ENCODE assay signal across 11 cellular contexts in genomic region chr2:85545780-85546240, GRCh38. TPM values are rescaled to one million over a fixed set of nuclear protein-coding genes. Genes with fewer than 3 reads are reported as not detected.
DNase-seq lines count a peak whose midpoint lies in the region; ATAC-seq, FAIRE-seq and TF ChIP-seq lines count a peak whose summit lies in the region.
"Had no signal": no experiment of that assay in that cellular context is flagged by ENCODE, and none has a peak within 500 bp of the region (broad histone marks: within the 10 kb centered on the region; RNA-seq: fewer than 3 reads in every experiment).

No MANE protein-coding gene starts in this region.

- RAD21 ChIA-PET in GM12878 (lab: Charles Lee; ENCODE audit: unreplicated experiment), result interaction anchor here (1.2 to 1.6 kb wide), 2 partner anchors 15 to 126 kb away, joined by 4 to 5 read pairs; partner anchors contain the start of gene GGCX

- H3K79me2 ChIP-seq in Loucy (ENCODE audit: insufficient read depth, low read length) (peaks cover 41% of the 10 kb centered on the region), GM12878 (ENCODE audit: control insufficient read depth, insufficient read depth, low read length) (peaks cover 21% of the 10 kb centered on the region)

- ATAC-seq in activated CD4-positive, CD25-positive, alpha-beta regulatory T cell treated with anti-CD3 and anti-CD28 coated beads, Interleukin-2, amount 50 U/mL, for 24 hours, result peak; percentile 1 to 10
- ATAC-seq in GM12878, result no peak; the same call in 1 of the 3 replicates
- no peak for ATAC-seq in GM18873 (IDR thresholded peaks at IDR 0.05; ENCODE audit: low FRiP score, unreplicated experiment)

- H3K9me3 ChIP-seq in Loucy (ENCODE audit: insufficient read depth, low read depth, low read length), result no peaks in the 10 kb centered on the region
- H3K9me3 ChIP-seq in GM12878 (replicated peaks; ENCODE audit: control insufficient read depth, insufficient read depth, low read length), result no peaks in the 10 kb centered on the region
- H3K9me3 ChIP-seq in neutrophil, result no peaks in the 10 kb centered on the region
- H3K9me3 ChIP-seq in adrenal gland (replicated peaks in 1 of 3), result no peaks in the 10 kb centered on the region

- in situ Hi-C loops in GM12878 (cut with MboI), result no loop called here

- no peak overlapping the region for H3K4me3 ChIP-seq in Loucy (ENCODE audit: low read length, poor library complexity, severe bottlenecking)
- no peak overlapping the region for H3K4me3 ChIP-seq in GM12878
- H3K4me3 ChIP-seq in neutrophil (ENCODE audit: low read depth in 1 of 2, low read length in 1 of 2), result no peak overlapping the region
- no peak overlapping the region for H3K4me3 ChIP-seq in adrenal gland

- POLR2A ChIA-PET in GM12878 (lab: Charles Lee), result interaction anchor here (0.7 to 1.7 kb wide), 4 partner anchors 9 to 218 kb away, joined by 3 to 4 read pairs (median 4); partner anchors contain the start of genes GGCX and TGOLN2

- H3K4me1 ChIP-seq in Loucy (ENCODE audit: insufficient read depth, low read length, poor library complexity, severe bottlenecking) (peaks cover 29% of the 10 kb centered on the region), GM12878 (ENCODE audit: control insufficient read depth, insufficient read depth, low read length) (no peaks in the 10 kb centered on the region), neutrophil (ENCODE audit: control insufficient read depth in 1 of 2, insufficient read depth in 1 of 2, low read depth in 1 of 2, low read length in 1 of 2) (peaks cover 25 to 29% of the 10 kb centered on the region in 2 experiments), adrenal gland (replicated peaks in 1 of 2) (peaks cover 9 to 53% of the 10 kb centered on the region in 2 donors)

- H3K9ac ChIP-seq in Loucy (ENCODE audit: low read depth, low read length, poor library complexity, severe bottlenecking) (no peak overlapping the region), GM12878 (ENCODE audit: control insufficient read depth, insufficient read depth, low read length) (no peak overlapping the region)

- WGBS in GM12878 (ENCODE audit: insufficient coverage, insufficient replicate concordance, low lambda C conversion rate, missing lambda C conversion rate), result 62% methylated on average over 5 of the region's 5 CpGs
- 82 to 93% (median 92%) methylated on average over 5 of the region's 5 CpGs for WGBS in adrenal gland, 4 donors

- no peaks in the 10 kb centered on the region for H3K9me2 ChIP-seq in Loucy (replicated peaks; ENCODE audit: low read depth, low read length)

- FAIRE-seq in GM12878 (lab: Jason Lieb, UNC) (no peak), GM12892 (lab: Jason Lieb, UNC) (no peak)
- FAIRE-seq: endometrium had no signal

- no peak for TF ChIP-seq EP300 in GM12878 (IDR thresholded peaks at IDR 0.05; ENCODE audit: borderline replicate concordance in 1 of 2, control insufficient read depth in 1 of 2, low read depth in 2 of 2, low read length in 2 of 2)

- TF ChIP-seq RAD21 in GM12878 (IDR thresholded peaks at IDR 0.05; ENCODE audit: insufficient read depth, low read depth, low read length), result no peak

- H3K36me3 ChIP-seq in Loucy (ENCODE audit: insufficient read depth, low read length) (peaks cover 71% of the 10 kb centered on the region), GM12878 (ENCODE audit: control insufficient read depth in 2 of 2, insufficient read depth in 2 of 2, low read length in 1 of 2) (peaks cover 6 to 25% of the 10 kb centered on the region in 2 experiments), neutrophil (peaks cover 61% of the 10 kb centered on the region), adrenal gland (replicated peaks in 1 of 2) (peaks cover 0 to 68% of the 10 kb centered on the region in 2 donors)

- no peak overlapping the region for H3K27ac ChIP-seq in GM12878 (ENCODE audit: control insufficient read depth, insufficient read depth)
- H3K27ac ChIP-seq in neutrophil, result peak overlapping the region; percentile 28
- H3K27ac ChIP-seq in adrenal gland, result peak overlapping the region in 1 of 5 donors; percentile 1

- H2AFZ ChIP-seq in Loucy (ENCODE audit: low read length) (no peak overlapping the region), GM12878 (ENCODE audit: control insufficient read depth, low read depth, low read length) (no peak overlapping the region)

- SMC1A ChIA-PET in GM12878 (lab: Charles Lee; ENCODE audit: uncharacterized antibody, unreplicated experiment), result interaction anchor here (0.9 to 1.2 kb wide), 3 partner anchors 124 to 175 kb away, joined by 4 to 6 read pairs (median 6); no protein-coding TSS in a partner anchor

- H4K20me1 ChIP-seq in Loucy (ENCODE audit: insufficient read depth, low read length, poor library complexity, severe bottlenecking) (peaks cover 57% of the 10 kb centered on the region), GM12878 (ENCODE audit: control insufficient read depth, insufficient read depth) (no peaks in the 10 kb centered on the region)

- H3K27me3 ChIP-seq in Loucy (ENCODE audit: insufficient read depth, low read length, poor library complexity, severe bottlenecking), result no peaks in the 10 kb centered on the region
- no peaks in the 10 kb centered on the region for H3K27me3 ChIP-seq in GM12878 (replicated peaks in 1 of 2; ENCODE audit: control insufficient read depth in 2 of 2, insufficient read depth in 2 of 2, low read length in 1 of 2)
- H3K27me3 ChIP-seq in neutrophil, result no peaks in the 10 kb centered on the region
- H3K27me3 ChIP-seq in adrenal gland, result no peaks in the 10 kb centered on the region

- no peak for DNase-seq in activated CD4-positive, CD25-positive, alpha-beta regulatory T cell (lab: John Stamatoyannopoulos, UW)
- DNase-seq in GM12878 (ENCODE audit: low read depth, low spot score), result no peak
- DNase-seq in GM12892 (ENCODE audit: insufficient read length), result no peak
- DNase-seq in adrenal gland, result no peak
- DNase-seq: hypothalamus, nucleus accumbens had no signal

- intact Hi-C loops in GM12878 (cut with micrococcal nuclease; ENCODE audit: unreplicated experiment), result no loop called here
- intact Hi-C loops in adrenal gland (cut with DNase I), result no loop called here

- peak overlapping the region; percentile 14 for H3K4me2 ChIP-seq in Loucy (ENCODE audit: low read depth, low read length, poor library complexity, severe bottlenecking)
- no peak overlapping the region for H3K4me2 ChIP-seq in GM12878 (ENCODE audit: control insufficient read depth, insufficient read depth)

- TF ChIP-seq POLR2A in GM12878 (IDR thresholded peaks at IDR 0.05; ENCODE audit: low read depth, low read length) (no peak), GM12892 (IDR thresholded peaks at IDR 0.05; ENCODE audit: low read depth, low read length) (no peak), adrenal gland (IDR thresholded peaks at IDR 0.05) (no peak)

- CTCF ChIA-PET in GM12878 (lab: Yijun Ruan, JAX), result interaction anchor here (0.8 to 2.0 kb wide), 5 partner anchors 10 to 154 kb away, joined by 3 to 19 read pairs (median 5); partner anchors contain the start of gene SH2D6

- no TSS peak for BruUV-seq in GM12878 (replicated peaks; lab: Mats Ljungman, UMichigan)

- peaks cover 35% of the 10 kb centered on the region for H3F3A ChIP-seq in Loucy (ENCODE audit: low read depth)

- no peak for TF ChIP-seq CTCF in Loucy (conservative IDR thresholded peaks at IDR 0.05; ENCODE audit: low read length)
- no peak for TF ChIP-seq CTCF in GM12878 (IDR thresholded peaks at IDR 0.05 in 2 of 3, conservative IDR thresholded peaks at IDR 0.05 in 1 of 3; ENCODE audit: control insufficient read depth in 2 of 3, extremely low read depth in 1 of 3, insufficient read depth in 1 of 3, low read depth in 3 of 3, low read length in 3 of 3)
- TF ChIP-seq CTCF in neutrophil (IDR thresholded peaks at IDR 0.05), result no peak
- TF ChIP-seq CTCF in adrenal gland (IDR thresholded peaks at IDR 0.05), result no peak

RNA-seq across cellular contexts. Expression of gene MAT2A, which starts 6.8 kb away (rescaled TPM):
- 493 and 530 TPM in 2 replicates for total RNA-seq in GM12878 (2013; cell fraction: nucleolus; rRNA removed)
- 183 TPM in 2 replicates for total RNA-seq in GM12878 (2014; rRNA removed)
- total RNA-seq in GM12878 (2014; rRNA removed; fragmentation: Illumina TruSeq; extraction: Trizol), result 125 and 133 TPM in 2 replicates
- total RNA-seq in GM12878 (2021), result 255 and 286 TPM in 2 replicates
- 181 TPM for polyA plus RNA-seq in GM12878 (2011; ENCODE audit: low read depth)
- 408 and 460 TPM in 2 replicates for polyA plus RNA-seq in GM12878 (2011; rRNA removed)
- polyA plus RNA-seq in GM12878 (2011; cell fraction: cytosol; rRNA removed), result 191 and 198 TPM in 2 replicates
- polyA plus RNA-seq in GM12878 (2011; cell fraction: nucleus; rRNA removed), result 1,098 and 1,398 TPM in 2 replicates
- 173 and 216 TPM in 2 replicates for polyA plus RNA-seq in GM12878 (2012)
- 293 and 364 TPM in 2 replicates for polyA plus RNA-seq in GM12878 (2014; fragmentation: Illumina TruSeq; extraction: Trizol)
- polyA plus RNA-seq in GM12878 (2014; fragmentation: Nextera tagmentation; extraction: Ambion mirVana), result 100 to 1,000 TPM in 1 of 2 experiments, 10 to 100 TPM in 1; 97.6 to 127 TPM
- 329 and 359 TPM in 2 replicates for polyA plus RNA-seq in GM12878 (2014; rRNA removed)
- 100 to 1,000 TPM; 312 to 333 TPM for polyA plus RNA-seq in GM12878 (2016; fragmentation: Nextera tagmentation; extraction: Ambion mirVana)
- polyA minus RNA-seq in GM12878 (2011; rRNA and poly(A)+ RNA removed), result 278 and 391 TPM in 2 replicates
- 148 and 153 TPM in 2 replicates for polyA minus RNA-seq in GM12878 (2011; cell fraction: cytosol; rRNA and poly(A)+ RNA removed)
- 454 and 629 TPM in 2 replicates for polyA minus RNA-seq in GM12878 (2011; cell fraction: nucleus; rRNA and poly(A)+ RNA removed)
- polyA plus RNA-seq in GM12892 (2012; ENCODE audit: missing spikeins), result 211 TPM
- total RNA-seq in adrenal gland, result 100 to 1,000 TPM in 6 of 8 donors, 10 to 100 TPM in 2; 87.3 to 429 (median 180) TPM
- 100 to 1,000 TPM in 1 of 3 donors, 10 to 100 TPM in 2; 41.1 to 237 (median 75.9) TPM for polyA plus RNA-seq in adrenal gland

RNA-seq across cellular contexts. Expression of gene GGCX, which starts 15.5 kb away (rescaled TPM):
- 42.9 and 48.5 TPM in 2 replicates for total RNA-seq in GM12878 (2013; cell fraction: nucleolus; rRNA removed)
- total RNA-seq in GM12878 (2014; rRNA removed) (22.2 and 23.6 TPM in 2 replicates), GM12878 (2014; rRNA removed; fragmentation: Illumina TruSeq; extraction: Trizol) (18.5 and 20.8 TPM in 2 replicates), GM12878 (2021) (22.9 and 24.6 TPM in 2 replicates), adrenal gland (10 to 100 TPM; 24.8 to 85.2 (median 51.1) TPM)
- 14.0 TPM for polyA plus RNA-seq in GM12878 (2011; ENCODE audit: low read depth)
- polyA plus RNA-seq in GM12878 (2011; rRNA removed) (20.5 and 26.1 TPM in 2 replicates), GM12878 (2014; fragmentation: Illumina TruSeq; extraction: Trizol) (18.1 and 22.5 TPM in 2 replicates), GM12878 (2014; fragmentation: Nextera tagmentation; extraction: Ambion mirVana) (10 to 100 TPM; 46.6 to 52.7 TPM), GM12878 (2014; rRNA removed) (27.0 and 37.6 TPM in 2 replicates), GM12878 (2016; fragmentation: Nextera tagmentation; extraction: Ambion mirVana) (10 to 100 TPM; 25.4 to 30.3 TPM), adrenal gland (10 to 100 TPM; 14.9 to 28.4 (median 19.2) TPM)
- polyA plus RNA-seq in GM12878 (2011; cell fraction: cytosol; rRNA removed), result 31.8 and 34.8 TPM in 2 replicates
- polyA plus RNA-seq in GM12878 (2011; cell fraction: nucleus; rRNA removed), result 31.5 and 36.5 TPM in 2 replicates
- polyA plus RNA-seq in GM12878 (2012), result 16.8 and 18.2 TPM in 2 replicates
- polyA minus RNA-seq in GM12878 (2011; rRNA and poly(A)+ RNA removed), result 23.8 and 26.3 TPM in 2 replicates
- 4.2 and 5.5 TPM in 2 replicates for polyA minus RNA-seq in GM12878 (2011; cell fraction: cytosol; rRNA and poly(A)+ RNA removed)
- polyA minus RNA-seq in GM12878 (2011; cell fraction: nucleus; rRNA and poly(A)+ RNA removed), result 30.6 and 37.6 TPM in 2 replicates
- 15.3 TPM for polyA plus RNA-seq in GM12892 (2012; ENCODE audit: missing spikeins)

RNA-seq across cellular contexts. Expression of gene VAMP8, which starts 31.6 kb away (rescaled TPM):
- total RNA-seq in GM12878 (2013; cell fraction: nucleolus; rRNA removed), result 10.0 and 11.3 TPM in 2 replicates
- total RNA-seq in GM12878 (2014; rRNA removed) (148 and 159 TPM in 2 replicates), GM12878 (2014; rRNA removed; fragmentation: Illumina TruSeq; extraction: Trizol) (89.5 and 93.6 TPM in 2 replicates), GM12878 (2021) (135 and 141 TPM in 2 replicates), adrenal gland (10 to 100 TPM in 7 of 8 donors, 1 to 10 TPM in 1; 8.3 to 68.9 (median 46.1) TPM)
- polyA plus RNA-seq in GM12878 (2011; ENCODE audit: low read depth), result 198 TPM
- polyA plus RNA-seq in GM12878 (2011; rRNA removed) (266 and 269 TPM in 2 replicates), GM12878 (2014; fragmentation: Illumina TruSeq; extraction: Trizol) (266 and 296 TPM in 2 replicates), GM12878 (2014; fragmentation: Nextera tagmentation; extraction: Ambion mirVana) (100 to 1,000 TPM; 544 to 744 TPM), GM12878 (2014; rRNA removed) (184 and 193 TPM in 2 replicates), GM12878 (2016; fragmentation: Nextera tagmentation; extraction: Ambion mirVana) (100 to 1,000 TPM; 210 to 223 TPM), adrenal gland (100 to 1,000 TPM in 1 of 3 donors, 10 to 100 TPM in 2; 47.2 to 108 (median 51.5) TPM)
- 215 and 276 TPM in 2 replicates for polyA plus RNA-seq in GM12878 (2011; cell fraction: cytosol; rRNA removed)
- 114 and 161 TPM in 2 replicates for polyA plus RNA-seq in GM12878 (2011; cell fraction: nucleus; rRNA removed)
- polyA plus RNA-seq in GM12878 (2012), result 106 and 136 TPM in 2 replicates
- polyA minus RNA-seq in GM12878 (2011; rRNA and poly(A)+ RNA removed), result 72.3 and 75.0 TPM in 2 replicates
- 9.9 and 19.6 TPM in 2 replicates for polyA minus RNA-seq in GM12878 (2011; cell fraction: cytosol; rRNA and poly(A)+ RNA removed)
- polyA minus RNA-seq in GM12878 (2011; cell fraction: nucleus; rRNA and poly(A)+ RNA removed), result 19.1 and 20.6 TPM in 2 replicates
- polyA plus RNA-seq in GM12892 (2012; ENCODE audit: missing spikeins), result 153 TPM

RNA-seq across cellular contexts. Expression of gene VAMP5, which starts 38.4 kb away (rescaled TPM):
- not detected in 2 replicates for total RNA-seq in GM12878 (2013; cell fraction: nucleolus; rRNA removed)
- total RNA-seq in GM12878 (2014; rRNA removed), result 17.7 and 19.3 TPM in 2 replicates
- total RNA-seq in GM12878 (2014; rRNA removed; fragmentation: Illumina TruSeq; extraction: Trizol), result 6.7 and 7.4 TPM in 2 replicates
- 21.8 and 24.5 TPM in 2 replicates for total RNA-seq in GM12878 (2021)
- 48.6 TPM for polyA plus RNA-seq in GM12878 (2011; ENCODE audit: low read depth)
- 1.4 and 3.8 TPM in 2 replicates for polyA plus RNA-seq in GM12878 (2011; rRNA removed)
- 5.0 and 5.5 TPM in 2 replicates for polyA plus RNA-seq in GM12878 (2011; cell fraction: cytosol; rRNA removed)
- polyA plus RNA-seq in GM12878 (2011; cell fraction: nucleus; rRNA removed), result 7.6 TPM in 2 replicates
- 49.1 and 56.1 TPM in 2 replicates for polyA plus RNA-seq in GM12878 (2012)
- polyA plus RNA-seq in GM12878 (2014; fragmentation: Illumina TruSeq; extraction: Trizol), result 11.0 and 22.0 TPM in 2 replicates
- polyA plus RNA-seq in GM12878 (2014; fragmentation: Nextera tagmentation; extraction: Ambion mirVana), result 10 to 100 TPM; 37.1 to 52.7 TPM
- polyA plus RNA-seq in GM12878 (2014; rRNA removed), result 31.3 and 38.3 TPM in 2 replicates
- 10 to 100 TPM; 23.8 to 28.0 TPM for polyA plus RNA-seq in GM12878 (2016; fragmentation: Nextera tagmentation; extraction: Ambion mirVana)
- polyA minus RNA-seq in GM12878 (2011; rRNA and poly(A)+ RNA removed), result 1.7 and 1.8 TPM in 2 replicates
- not detected in 2 replicates for polyA minus RNA-seq in GM12878 (2011; cell fraction: cytosol; rRNA and poly(A)+ RNA removed)
- polyA minus RNA-seq in GM12878 (2011; cell fraction: nucleus; rRNA and poly(A)+ RNA removed), result 0.60 TPM in 1 of 2 replicates, not detected in the other
- polyA plus RNA-seq in GM12892 (2012; ENCODE audit: missing spikeins), result 56.4 TPM
- total RNA-seq in adrenal gland, result 100 to 1,000 TPM in 2 of 8 donors, 10 to 100 TPM in 6; 34.1 to 122 (median 78.3) TPM
- polyA plus RNA-seq in adrenal gland, result 100 to 1,000 TPM in 2 of 3 donors, 10 to 100 TPM in 1; 37.7 to 130 (median 118) TPM

RNA-seq across cellular contexts. Expression of gene RNF181, which starts 49.7 kb away (rescaled TPM):
- total RNA-seq in GM12878 (2013; cell fraction: nucleolus; rRNA removed), result 54.5 and 56.8 TPM in 2 replicates
- total RNA-seq in GM12878 (2014; rRNA removed) (191 and 198 TPM in 2 replicates), GM12878 (2014; rRNA removed; fragmentation: Illumina TruSeq; extraction: Trizol) (141 TPM in 2 replicates), GM12878 (2021) (89.7 and 101 TPM in 2 replicates), adrenal gland (100 to 1,000 TPM in 7 of 8 donors, 10 to 100 TPM in 1; 93.8 to 199 (median 172) TPM)
- 339 TPM for polyA plus RNA-seq in GM12878 (2011; ENCODE audit: low read depth)
- polyA plus RNA-seq in GM12878 (2011; rRNA removed) (264 and 409 TPM in 2 replicates), GM12878 (2014; fragmentation: Illumina TruSeq; extraction: Trizol) (145 and 196 TPM in 2 replicates), GM12878 (2014; fragmentation: Nextera tagmentation; extraction: Ambion mirVana) (100 to 1,000 TPM; 354 to 368 TPM), GM12878 (2014; rRNA removed) (219 and 235 TPM in 2 replicates), GM12878 (2016; fragmentation: Nextera tagmentation; extraction: Ambion mirVana) (100 to 1,000 TPM; 207 to 235 TPM), adrenal gland (100 to 1,000 TPM; 130 to 295 (median 214) TPM)
- polyA plus RNA-seq in GM12878 (2011; cell fraction: cytosol; rRNA removed), result 465 and 580 TPM in 2 replicates
- 231 and 428 TPM in 2 replicates for polyA plus RNA-seq in GM12878 (2011; cell fraction: nucleus; rRNA removed)
- polyA plus RNA-seq in GM12878 (2012), result 222 and 245 TPM in 2 replicates
- 149 and 194 TPM in 2 replicates for polyA minus RNA-seq in GM12878 (2011; rRNA and poly(A)+ RNA removed)
- 33.7 and 36.6 TPM in 2 replicates for polyA minus RNA-seq in GM12878 (2011; cell fraction: cytosol; rRNA and poly(A)+ RNA removed)
- polyA minus RNA-seq in GM12878 (2011; cell fraction: nucleus; rRNA and poly(A)+ RNA removed), result 64.7 and 71.0 TPM in 2 replicates
- polyA plus RNA-seq in GM12892 (2012; ENCODE audit: missing spikeins), result 252 TPM

Comparison
In these comparisons a context has a peak if more than half of its experiments do, and no peak if none do; other contexts are left out.
1. ATAC-seq: peak in activated CD4-positive, CD25-positive, alpha-beta regulatory T cell treated with anti-CD3 and anti-CD28 coated beads, Interleukin-2, amount 50 U/mL, for 24 hours (2 of 2); none in GM12878 (single experiment) and GM18873 (single experiment).